ENCODE assay signal across 9 cellular contexts in the genomic region with DNA sequence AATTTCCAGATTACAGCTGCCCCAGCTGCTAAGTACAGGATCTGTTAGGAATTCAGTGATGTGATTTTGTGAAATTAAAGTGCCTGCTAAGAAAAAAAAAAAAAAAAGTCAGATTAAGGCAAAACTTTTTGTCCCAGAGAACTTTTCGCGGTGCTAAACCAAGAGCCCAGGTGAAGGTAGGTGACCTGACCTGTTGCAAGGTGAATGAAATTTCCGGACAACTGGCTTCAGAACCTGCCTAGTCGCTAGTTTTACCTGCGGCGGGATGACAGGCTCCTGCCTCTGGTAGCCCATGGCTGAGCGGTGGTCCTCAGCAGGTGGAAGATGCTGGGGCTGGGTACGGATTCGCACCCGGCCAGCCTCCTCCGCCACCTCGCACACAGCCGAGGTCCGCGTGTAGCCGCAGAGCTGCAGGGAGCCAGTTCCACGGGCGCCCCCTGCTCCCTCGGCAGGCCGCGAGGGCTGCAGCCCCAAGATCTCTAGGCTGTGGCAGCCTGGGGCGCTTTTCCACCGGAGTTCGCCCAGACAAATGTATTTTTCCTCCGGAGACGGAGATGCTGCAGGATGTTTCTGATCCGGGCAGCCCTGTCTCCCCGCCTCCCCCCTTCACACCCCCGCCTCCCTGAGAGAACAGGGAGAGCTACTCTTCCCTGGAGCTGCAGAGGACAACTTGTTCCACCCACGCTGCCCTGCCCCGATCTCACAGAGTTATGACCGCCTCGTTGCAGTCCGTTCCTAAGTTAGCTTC. TPM values are rescaled to one million over a fixed set of nuclear protein-coding genes. Genes with fewer than 3 reads are reported as not detected.
DNase-seq lines count a peak whose midpoint lies in the region; ATAC-seq and TF ChIP-seq lines count a peak whose summit lies in the region.
"Had no signal": no experiment of that assay in that cellular context is flagged by ENCODE, and none has a peak within 500 bp of the region (broad histone marks: within the 10 kb centered on the region; RNA-seq: fewer than 3 reads in every experiment).

Gene SLC38A11, minus strand, starts transcription at position 572 of the 748 bp plus-strand sequence. Its CDS starts 278 bp downstream, at position 294.

- H3K9me3 ChIP-seq in gastroesophageal sphincter (no peaks in the 10 kb centered on the region), osteoblast (ENCODE audit: low read depth, low read length) (no peaks in the 10 kb centered on the region)

- WGBS in gastroesophageal sphincter (ENCODE audit: low coverage in 1 of 2), 2 donors, result 25 to 28% methylated on average over 4 to 8 of the region's 34 CpGs

- H3K4me1 ChIP-seq in gastroesophageal sphincter (peaks cover 0 to 15% (median 0%) of the 10 kb centered on the region in 3 donors), osteoblast (ENCODE audit: insufficient read depth, low read length) (peaks cover 3% of the 10 kb centered on the region)

- TF ChIP-seq POLR2A in gastroesophageal sphincter (IDR thresholded peaks at IDR 0.05), result no peak

- H3K4me2 ChIP-seq in osteoblast (ENCODE audit: insufficient read depth, low read length), result peak within 1 kb of the TSS; percentile 81

- H3K27ac ChIP-seq in VCaP, result peak within 1 kb of the TSS; percentile 85
- H3K27ac ChIP-seq in gastroesophageal sphincter, result peak within 1 kb of the TSS in 3 of 4 donors; percentile 33 to 63 (median 35)
- no peak within 1 kb of the TSS for H3K27ac ChIP-seq in osteoblast (ENCODE audit: low read depth, low read length)

- H3K36me3 ChIP-seq in gastroesophageal sphincter, result no peaks in the 10 kb centered on the region
- H3K36me3 ChIP-seq in osteoblast (ENCODE audit: insufficient read depth, low read length), result no peaks in the 10 kb centered on the region

- no peaks in the 10 kb centered on the region for H3K79me2 ChIP-seq in osteoblast (ENCODE audit: insufficient read depth, low read length)

- peaks cover 7% of the 10 kb centered on the region for H3K27me3 ChIP-seq in gastroesophageal sphincter
- H3K27me3 ChIP-seq in osteoblast (ENCODE audit: insufficient read depth, low read length), result peaks cover 22% of the 10 kb centered on the region

- TF ChIP-seq EP300 in gastroesophageal sphincter (IDR thresholded peaks at IDR 0.05), result no peak

- DNase-seq in AG09309 (ENCODE audit: low read depth) (no peak), osteoblast (ENCODE audit: insufficient read length, low spot score, missing footprints) (peak; percentile 72), T1000 (lab: John Stamatoyannopoulos, UW) (no peak), NCI-H146 treated with DMSO at 0.1 percent for 48 hours (lab: John Stamatoyannopoulos, UW; ENCODE audit: unreplicated experiment) (no peak)
- DNase-seq: NCI-H1694 had no signal

- H3K4me3 ChIP-seq in AG09309 (ENCODE audit: control insufficient read depth, low read depth, low read length) (peak within 1 kb of the TSS; percentile 54), gastroesophageal sphincter (peak within 1 kb of the TSS; percentile 30 to 53), osteoblast (ENCODE audit: insufficient read depth, low read length) (peak within 1 kb of the TSS; percentile 65)

- peak within 1 kb of the TSS; percentile 80 for H2AFZ ChIP-seq in osteoblast (ENCODE audit: low read length)

- H4K20me1 ChIP-seq in osteoblast (ENCODE audit: insufficient read depth, low read length), result no peaks in the 10 kb centered on the region

- TF ChIP-seq CTCF in AG09309 (IDR thresholded peaks at IDR 0.05; ENCODE audit: control insufficient read depth, insufficient read depth, low read depth, low read length, missing control alignments), result no peak
- TF ChIP-seq CTCF in VCaP (conservative IDR thresholded peaks at IDR 0.05), result no peak
- TF ChIP-seq CTCF in gastroesophageal sphincter (IDR thresholded peaks at IDR 0.05), result peak in 1 of 4 experiments; percentile 6
- TF ChIP-seq CTCF in osteoblast (IDR thresholded peaks at IDR 0.05; ENCODE audit: extremely low read depth, low read depth, low read length), result no peak

- peak; percentile 86 for ATAC-seq in gastroesophageal sphincter
- ATAC-seq in HG03025 (IDR thresholded peaks at IDR 0.05; ENCODE audit: low FRiP score, unreplicated experiment), result no peak
- ATAC-seq in HG03378 (IDR thresholded peaks at IDR 0.05; ENCODE audit: unreplicated experiment), result no peak

RNA-seq across cellular contexts. Expression of gene SLC38A11, which starts in this region (rescaled TPM):
- total RNA-seq in gastroesophageal sphincter (10 to 100 TPM in 1 of 4 donors, 1 to 10 TPM in 2, under 1 TPM in 1; 0.49 to 11.7 (median 2.7) TPM), osteoblast (not detected in 2 replicates)

Comparison
In these comparisons a context has a peak if more than half of its experiments do, and no peak if none do; other contexts are left out.
1. Peak in DNase-seq, H3K4me3 ChIP-seq and H3K4me2 ChIP-seq in osteoblast; RNA of the gene not detected or under 1 TPM.